Comparison of ENCODE assay signal across 15 cellular contexts in genomic region chr2:111022630-111023029, GRCh38.
"Had no signal": no experiment of that assay in that cellular context is flagged by ENCODE, and none has a peak within 500 bp of the region (broad histone marks: within the 10 kb centered on the region; RNA-seq: fewer than 3 reads in every experiment).

No MANE protein-coding gene starts in this region.

- H3K4me1 ChIP-seq: stomach had no signal

- H3K4me3 Mint-ChIP-seq: activated T-cell treated with anti-CD3 and anti-CD28 coated beads, Interleukin-2, amount 50 U/mL, for 4 hours; brain; nephron had no signal

- ATAC-seq: activated naive CD4-positive, alpha-beta T cell treated with anti-CD3 and anti-CD28 coated beads, Interleukin-2, amount 50 U/mL, for 72 hours; activated T-cell treated with anti-CD3 and anti-CD28 coated beads, Interleukin-2, amount 50 U/mL, for 4 hours; left cardiac atrium had no signal

- H3K36me3 ChIP-seq: stomach, thoracic aorta had no signal

- H3K27me3 ChIP-seq: stomach had no signal

- H3K4me3 ChIP-seq: stomach, thoracic aorta had no signal

- H3K36me3 Mint-ChIP-seq: activated naive CD4-positive, alpha-beta T cell treated with anti-CD3 and anti-CD28 coated beads, Interleukin-2, amount 50 U/mL, for 72 hours; brain had no signal

- H3K9me3 ChIP-seq: stomach, thoracic aorta had no signal

- H3K27ac ChIP-seq: thoracic aorta had no signal

- DNase-seq: activated CD4-positive, alpha-beta T cell treated with anti-CD3 and anti-CD28 coated beads for 1 hour; activated CD4-positive, alpha-beta T cell treated with anti-CD3 and anti-CD28 coated beads, Interleukin-2, amount 50 U/mL, for 48 hours; activated effector memory CD4-positive, alpha-beta T cell treated with anti-CD3 and anti-CD28 coated beads, Interleukin-2, amount 50 U/mL, for 16 hours; activated T-cell treated with anti-CD3 and anti-CD28 coated beads, Interleukin-2, amount 50 U/mL, for 4 hours; amniotic stem cell; cerebellar nuclear complex; dermis blood vessel endothelial cell; left cardiac atrium; mammary epithelial cell; stimulated activated CD4-positive, alpha-beta T cell treated with anti-CD3 and anti-CD28 coated beads, Interleukin-4, amount 100 ng/mL, for 24 hours; stomach had no signal

- H3K9me3 Mint-ChIP-seq: activated naive CD4-positive, alpha-beta T cell treated with anti-CD3 and anti-CD28 coated beads, Interleukin-2, amount 50 U/mL, for 72 hours; activated T-cell treated with anti-CD3 and anti-CD28 coated beads, Interleukin-2, amount 50 U/mL, for 4 hours; nephron had no signal

- H3K27ac Mint-ChIP-seq: activated naive CD4-positive, alpha-beta T cell treated with anti-CD3 and anti-CD28 coated beads, Interleukin-2, amount 50 U/mL, for 72 hours; brain; nephron had no signal
